In genomic region chr1:167292216-167292615, GRCh38 we compare ENCODE assay signal across 15 cellular contexts.
DNase-seq lines count a peak whose midpoint lies in the region; ATAC-seq lines count a peak whose summit lies in the region.
"Had no signal": no experiment of that assay in that cellular context is flagged by ENCODE, and none has a peak within 500 bp of the region (broad histone marks: within the 10 kb centered on the region; RNA-seq: fewer than 3 reads in every experiment).

No MANE protein-coding gene starts in this region.

- H3K27ac Mint-ChIP-seq in memory B cell = peak overlapping the region; percentile 38
- H3K27ac Mint-ChIP-seq: B cell; CD4-positive, alpha-beta T cell; CD8-positive, alpha-beta T cell had no signal

- H3K4me1 Mint-ChIP-seq in memory B cell = peaks cover 38% of the 10 kb centered on the region

- in situ Hi-C loops in G401 (cut with HindIII; ENCODE audit: low sequenced_read_pairs) = no loop called here

- DNase-seq in G401 (ENCODE audit: low spot score) (peak; percentile 68), cerebellar cortex (ENCODE audit: low spot score) (peak; percentile 63), memory B cell (ENCODE audit: low spot score in 2 of 2) (no peak), SIG-M5 treated with dmso at 0.1 percent for 504 hours (lab: John Stamatoyannopoulos, UW; ENCODE audit: unreplicated experiment) (no peak)
- DNase-seq: AML-193; Caco-2; Calu3; CD4-positive, alpha-beta T cell; CD8-positive, alpha-beta T cell; DMS79 treated with DMSO at 0.1 percent for 48 hours; GDM1 had no signal

- peaks cover 7% of the 10 kb centered on the region for H3K9me3 Mint-ChIP-seq in memory B cell
- H3K9me3 Mint-ChIP-seq: CD4-positive, alpha-beta T cell; CD8-positive, alpha-beta T cell had no signal

- H3K4me3 Mint-ChIP-seq in memory B cell = no peak overlapping the region
- H3K4me3 Mint-ChIP-seq: B cell; CD4-positive, alpha-beta T cell; CD8-positive, alpha-beta T cell had no signal

- peaks cover 12% of the 10 kb centered on the region for H3K36me3 Mint-ChIP-seq in memory B cell
- H3K36me3 Mint-ChIP-seq: CD8-positive, alpha-beta T cell had no signal

- no peaks in the 10 kb centered on the region for H3K27me3 Mint-ChIP-seq in memory B cell
- H3K27me3 Mint-ChIP-seq: B cell; CD4-positive, alpha-beta T cell had no signal

- no peak for ATAC-seq in memory B cell (ENCODE audit: low read depth)
- no peak for ATAC-seq in HG03045 (IDR thresholded peaks at IDR 0.05; ENCODE audit: unreplicated experiment)
- ATAC-seq: A549; CD8-positive, alpha-beta T cell; GM12878 had no signal

Comparison
In these comparisons a context has a peak if more than half of its experiments do, and no peak if none do; other contexts are left out.
1. DNase-seq: peak in G401 (single experiment) and cerebellar cortex (single experiment); none in memory B cell (0 of 2) and SIG-M5 treated with dmso at 0.1 percent for 504 hours (single experiment).